Comparison of ENCODE assay signal across 8 cellular contexts in genomic region chr13:113291997-113292862, GRCh38. TPM values are rescaled to one million over a fixed set of nuclear protein-coding genes. Genes with fewer than 3 reads are reported as not detected.
DNase-seq lines count a peak whose midpoint lies in the region; ATAC-seq, FAIRE-seq and TF ChIP-seq lines count a peak whose summit lies in the region.

No MANE protein-coding gene starts in this region.

- H3K14ac ChIP-seq in H1 (ENCODE audit: insufficient read length), result no peak overlapping the region

- H3K9me3 Mint-ChIP-seq in natural killer cell treated with Interleukin-12 subunit alpha and Interleukin-12 subunit beta and Interleukin-15 and Interleukin-18, amount 100 ng/mL, for 72 hours, result no peaks in the 10 kb centered on the region

- no peak overlapping the region for H2AK5ac ChIP-seq in H1 (ENCODE audit: low read depth, low read length)

- no peak overlapping the region; the same call in 1 of the 2 replicates for H2BK12ac ChIP-seq in H1 (ENCODE audit: low read depth, low read length)

- H3K27me3 Mint-ChIP-seq in T-helper 17 cell, result peaks cover 26% of the 10 kb centered on the region
- peaks cover 28 to 36% of the 10 kb centered on the region in 2 donors for H3K27me3 Mint-ChIP-seq in natural killer cell treated with Interleukin-12 subunit alpha and Interleukin-12 subunit beta and Interleukin-15 and Interleukin-18, amount 100 ng/mL, for 72 hours

- H2BK20ac ChIP-seq in H1 (ENCODE audit: low read length), result no peak overlapping the region

- H3K79me1 ChIP-seq in H1 (ENCODE audit: low read depth, low read length), result no peaks in the 10 kb centered on the region

- H3K27ac ChIP-seq in H1 (ENCODE audit: low read depth, low read length), result no peak overlapping the region

- H3K23ac ChIP-seq in H1 (ENCODE audit: insufficient read length), result no peak overlapping the region

- peak; percentile 51 for DNase-seq in Right ventricle myocardium superior
- DNase-seq in cardiac septum (ENCODE audit: low spot score), result no peak
- DNase-seq in T-helper 17 cell, result no peak
- peak in 1 of 2 experiments; percentile 53 for DNase-seq in H1 (ENCODE audit: low read depth in 1 of 2, low spot score in 2 of 2)
- no peak for DNase-seq in natural killer cell treated with Interleukin-12 subunit alpha and Interleukin-12 subunit beta and Interleukin-15 and Interleukin-18, amount 100 ng/mL, for 72 hours (ENCODE audit: low spot score)
- no peak for DNase-seq in GM10266 (ENCODE audit: extremely low spot score)
- no peak for DNase-seq in KG1 (lab: John Stamatoyannopoulos, UW)

- no peak for TF ChIP-seq CTCF in H1 (IDR thresholded peaks at IDR 0.05; ENCODE audit: control extremely low read depth in 1 of 3, insufficient read depth in 1 of 3, low read depth in 1 of 3, low read length in 3 of 3)
- TF ChIP-seq CTCF in GM10266 (IDR thresholded peaks at IDR 0.05; ENCODE audit: control insufficient read depth, insufficient read depth, low read depth, missing control alignments), result no peak

- H3K4me2 ChIP-seq in H1 (ENCODE audit: insufficient read depth in 1 of 2, low read depth in 2 of 2, low read length in 2 of 2), result peak overlapping the region; percentile 61 to 75

- H4K20me1 ChIP-seq in H1 (replicated peaks in 1 of 2; ENCODE audit: control insufficient read depth in 1 of 2, insufficient read depth in 2 of 2, low read length in 2 of 2), result no peaks in the 10 kb centered on the region

- peak overlapping the region; percentile 94 for H2AFZ ChIP-seq in H1 (ENCODE audit: low read length)

- no peak overlapping the region for H4K8ac ChIP-seq in H1 (ENCODE audit: extremely low read depth, insufficient read depth, low read length)

- no peak overlapping the region; the same call in 1 of the 2 replicates for H3K18ac ChIP-seq in H1 (ENCODE audit: extremely low read depth, low read length)

- H3K4me1 Mint-ChIP-seq in T-helper 17 cell, result peaks cover 24% of the 10 kb centered on the region
- peaks cover 17 to 26% of the 10 kb centered on the region in 2 donors for H3K4me1 Mint-ChIP-seq in natural killer cell treated with Interleukin-12 subunit alpha and Interleukin-12 subunit beta and Interleukin-15 and Interleukin-18, amount 100 ng/mL, for 72 hours (ENCODE audit: low read depth in 2 of 2)

- peaks cover 0 to 5% (median 3%) of the 10 kb centered on the region in 4 experiments; a peak in 4 of 7 replicates for H3K4me1 ChIP-seq in H1 (replicated peaks in 1 of 4; ENCODE audit: control insufficient read depth in 3 of 4, insufficient read depth in 4 of 4, low read length in 3 of 4)

- FAIRE-seq in H1 (lab: Jason Lieb, UNC), result peak; percentile 87

- no peak overlapping the region for H4K91ac ChIP-seq in H1 (replicated peaks; ENCODE audit: insufficient read length, low read length)

- 43% methylated on average over 23 of the region's 23 CpGs; no CpG with 5 or more reads in 1 of the 2 experiments for WGBS in H1 (ENCODE audit: extremely low coverage in 1 of 2, insufficient coverage in 1 of 2, insufficient read length in 1 of 2, insufficient replicate concordance in 2 of 2, low coverage in 1 of 2, low lambda C conversion rate in 2 of 2, missing lambda C conversion rate in 1 of 2), 2 experiments

- no peaks in the 10 kb centered on the region for H3K36me3 ChIP-seq in H1 (ENCODE audit: control insufficient read depth in 2 of 4, insufficient read depth in 4 of 4, low read length in 3 of 4)

- H4K5ac ChIP-seq in H1 (ENCODE audit: insufficient read length, low read depth, low read length), result no peak overlapping the region

- peak in 1 of 2 experiments; percentile 18; a peak in 1 of 3 replicates for TF ChIP-seq POLR2A in H1 (IDR thresholded peaks at IDR 0.05; ENCODE audit: control extremely low read depth in 1 of 2, low read depth in 2 of 2, low read length in 2 of 2)

- peak overlapping the region; percentile 20 to 49 (median 30); a peak in 6 of 8 replicates for H3K4me3 ChIP-seq in H1 (ENCODE audit: extremely low read depth in 1 of 4, insufficient read depth in 2 of 4, low read depth in 3 of 4, low read length in 4 of 4)

- peak overlapping the region; percentile 85 for H3K4me3 Mint-ChIP-seq in T-helper 17 cell
- peak overlapping the region; percentile 40 for H3K4me3 Mint-ChIP-seq in natural killer cell treated with Interleukin-12 subunit alpha and Interleukin-12 subunit beta and Interleukin-15 and Interleukin-18, amount 100 ng/mL, for 72 hours

- H3K79me2 ChIP-seq in H1 (ENCODE audit: control insufficient read depth in 1 of 2, insufficient read depth in 2 of 2, low read length in 2 of 2), result no peaks in the 10 kb centered on the region; a peak in 1 of 4 replicates

- H3K9ac ChIP-seq in H1 (replicated peaks in 1 of 4; ENCODE audit: extremely low read depth in 1 of 4, low read depth in 3 of 4, low read length in 3 of 4), result peak overlapping the region in 3 of 4 experiments; percentile 8 to 50 (median 10); a peak in 5 of 7 replicates

- H3K36me3 Mint-ChIP-seq in T-helper 17 cell (ENCODE audit: low read depth), result peaks cover 2% of the 10 kb centered on the region
- peaks cover 7% of the 10 kb centered on the region for H3K36me3 Mint-ChIP-seq in natural killer cell treated with Interleukin-12 subunit alpha and Interleukin-12 subunit beta and Interleukin-15 and Interleukin-18, amount 100 ng/mL, for 72 hours

- no peak overlapping the region for H2BK120ac ChIP-seq in H1 (replicated peaks; ENCODE audit: low read depth, low read length)

- peaks cover 4% of the 10 kb centered on the region for H3K23me2 ChIP-seq in H1 (ENCODE audit: low read depth, low read length)

- intact Hi-C loops in Right ventricle myocardium superior (cut with DNase I) (loop anchor here (10.0 kb wide), 1 partner anchor 103 kb away; no protein-coding TSS in a partner anchor), cardiac septum (cut with DNase I) (no loop called here)

- H2BK15ac ChIP-seq in H1 (ENCODE audit: low read length), result no peak overlapping the region

- peak overlapping the region; percentile 75 for H3K27ac Mint-ChIP-seq in T-helper 17 cell
- H3K27ac Mint-ChIP-seq in natural killer cell treated with Interleukin-12 subunit alpha and Interleukin-12 subunit beta and Interleukin-15 and Interleukin-18, amount 100 ng/mL, for 72 hours, result no peak overlapping the region

- H3K56ac ChIP-seq in H1 (replicated peaks; ENCODE audit: insufficient read length, low read depth, low read length), result no peak overlapping the region

- TF ChIP-seq EP300 in H1 (IDR thresholded peaks at IDR 0.05; ENCODE audit: borderline replicate concordance in 1 of 2, low read depth in 2 of 2, low read length in 2 of 2), result no peak

- TF ChIP-seq RAD21 in H1 (IDR thresholded peaks at IDR 0.05 in 1 of 2, conservative IDR thresholded peaks at IDR 0.05 in 1 of 2; ENCODE audit: low read depth in 2 of 2, low read length in 2 of 2), result peak in 1 of 2 experiments; percentile 5; a peak in 1 of 4 replicates

- no peaks in the 10 kb centered on the region for H3K9me3 ChIP-seq in T-helper 17 cell (ENCODE audit: control insufficient read depth, low read length, poor library complexity, severe bottlenecking)
- peaks cover 3 to 6% of the 10 kb centered on the region in 2 experiments; a peak in 2 of 4 replicates for H3K9me3 ChIP-seq in H1 (ENCODE audit: insufficient read depth in 2 of 2, low read depth in 1 of 2, low read length in 1 of 2)

- ATAC-seq in Right ventricle myocardium superior (ENCODE audit: poor library complexity) (no peak), T-helper 17 cell (peak; percentile 20), HG02884 (IDR thresholded peaks at IDR 0.05; ENCODE audit: unreplicated experiment) (no peak)
- no peak for ATAC-seq in natural killer cell treated with Interleukin-12 subunit alpha and Interleukin-12 subunit beta and Interleukin-15 and Interleukin-18, amount 100 ng/mL, for 72 hours

- CTCF ChIA-PET in H1 (lab: Charles Lee; ENCODE audit: partially characterized antibody), result interaction anchor here (1.0 to 2.1 kb wide), 6 partner anchors 15 to 153 kb away, joined by 3 to 7 read pairs (median 4); no protein-coding TSS in a partner anchor

- no peak overlapping the region for H2BK5ac ChIP-seq in H1 (ENCODE audit: low read depth, low read length)

- POLR2A ChIA-PET in H1 (lab: Charles Lee; ENCODE audit: partially characterized antibody), result no interaction called here

- peaks cover 0 to 2% (median 0%) of the 10 kb centered on the region in 4 experiments; a peak in 4 of 7 replicates for H3K27me3 ChIP-seq in H1 (replicated peaks in 1 of 4; ENCODE audit: control insufficient read depth in 3 of 4, extremely low read depth in 1 of 4, insufficient read depth in 3 of 4, low read length in 3 of 4)

- no peak overlapping the region for H3K4ac ChIP-seq in H1 (replicated peaks; ENCODE audit: insufficient read length, low read depth, low read length)

TF ChIP-seq in H1, 55 proteins besides CTCF, POLR2A, EP300 and RAD21:
- TF ChIP-seq TAF7 (optimal IDR thresholded peaks at IDR 0.05; ENCODE audit: borderline replicate concordance, low read depth, low read length) (no peak), CHD1 (IDR thresholded peaks at IDR 0.05; ENCODE audit: low read depth, low read length) (no peak), FOSL1 (IDR thresholded peaks at IDR 0.05; ENCODE audit: insufficient read depth, low read depth, low read length) (no peak), EGR1 (IDR thresholded peaks at IDR 0.05; ENCODE audit: borderline replicate concordance, low read depth, low read length) (peak; percentile 98)

RNA-seq across cellular contexts. Expression of gene LAMP1, which starts 4.8 kb away (rescaled TPM):
- total RNA-seq in Right ventricle myocardium superior (89.6 TPM), cardiac septum (91.4 TPM), T-helper 17 cell (100 to 1,000 TPM in 1 of 2 donors, 10 to 100 TPM in 1; 92.5 to 102 TPM)
- 140 and 146 TPM in 2 replicates for total RNA-seq in H1 (2021; fragmentation: NEBNext Ultra II Directional; extraction: Animal tissue kit (Norgen Biotek cat#: 25700))
- 97.6 and 99.5 TPM in 2 replicates for polyA plus RNA-seq in H1 (2011; rRNA removed)
- polyA plus RNA-seq in H1 (2011; cell fraction: cytosol; rRNA removed), result 73.9 TPM
- 105 TPM for polyA plus RNA-seq in H1 (2011; cell fraction: nucleus; rRNA removed)
- 153 to 170 TPM (median 160 TPM) in 4 replicates for polyA plus RNA-seq in H1 (2012, experiment 1 of 2)
- 111 TPM for polyA plus RNA-seq in H1 (2012, experiment 2 of 2)
- polyA plus RNA-seq in H1 (2013, experiment 1 of 2), result 196 TPM
- 198 TPM for polyA plus RNA-seq in H1 (2013, experiment 2 of 2)
- 68.6 and 75.6 TPM in 2 replicates for polyA minus RNA-seq in H1 (2011; rRNA and poly(A)+ RNA removed)
- 80.5 TPM for polyA minus RNA-seq in H1 (2011; cell fraction: cytosol; rRNA and poly(A)+ RNA removed)
- 36.3 TPM for polyA minus RNA-seq in H1 (2011; cell fraction: nucleus; rRNA and poly(A)+ RNA removed)
- 100 to 1,000 TPM; 104 to 108 TPM for total RNA-seq in natural killer cell treated with Interleukin-12 subunit alpha and Interleukin-12 subunit beta and Interleukin-15 and Interleukin-18, amount 100 ng/mL, for 72 hours
